ENCODE assay signal across 1 cellular context in genomic region chrX:140092121-140092520, GRCh38.
TF ChIP-seq lines count a peak whose summit lies in the region.

No MANE protein-coding gene starts in this region.

TF ChIP-seq in WTC11, 78 proteins besides CTCF, POLR2A, EP300 and RAD21 (continued from another document):
- no peak for TF ChIP-seq USF1 (CRISPR knock-in tag; IDR thresholded peaks at IDR 0.05)
- no peak for TF ChIP-seq EMX1 (CRISPR knock-in tag; IDR thresholded peaks at IDR 0.05)
- TF ChIP-seq ZNF425 (CRISPR knock-in tag; conservative IDR thresholded peaks at IDR 0.05), result no peak
- no peak for TF ChIP-seq ZNF416 (CRISPR knock-in tag; IDR thresholded peaks at IDR 0.05)
- no peak for TF ChIP-seq ZNF138 (CRISPR knock-in tag; conservative IDR thresholded peaks at IDR 0.05)
- no peak for TF ChIP-seq NFATC4 (CRISPR knock-in tag; IDR thresholded peaks at IDR 0.05)
